In the genomic region with DNA sequence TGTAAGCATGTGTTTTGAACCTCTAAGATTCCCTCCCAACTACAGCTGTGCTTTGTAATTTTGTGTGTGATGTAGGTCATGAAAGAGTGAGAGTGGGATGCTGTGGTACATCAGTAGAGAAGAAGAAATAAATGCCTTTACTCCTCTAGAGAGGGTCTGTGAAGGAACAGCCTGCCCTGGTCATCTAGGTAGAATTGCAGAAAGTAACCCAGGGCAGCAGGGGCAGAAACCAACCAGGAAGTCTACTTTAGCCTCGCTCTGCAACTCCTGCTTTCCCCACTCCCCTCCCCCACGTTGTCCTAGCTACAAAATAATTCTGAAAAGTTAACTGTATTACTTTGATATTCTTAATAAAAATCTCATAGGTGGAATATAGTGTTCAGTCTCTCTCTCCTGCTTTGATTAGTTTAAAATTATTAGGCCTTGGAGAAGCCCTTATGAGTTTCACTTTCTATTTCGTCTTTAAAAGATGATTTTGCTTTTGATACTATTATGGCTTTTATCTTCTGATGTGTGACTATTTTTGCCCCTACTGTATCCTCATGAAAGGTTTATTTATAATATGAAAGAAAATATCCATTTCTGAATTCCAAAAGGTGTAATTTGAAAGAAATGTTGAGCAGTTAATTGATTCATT, we compare ENCODE assay signal across 8 cellular contexts. TPM values are rescaled to one million over a fixed set of nuclear protein-coding genes. Genes with fewer than 3 reads are reported as not detected.
DNase-seq lines count a peak whose midpoint lies in the region; ATAC-seq, FAIRE-seq and TF ChIP-seq lines count a peak whose summit lies in the region.

No MANE protein-coding gene starts in this region.

- TF ChIP-seq CTCF in A549 (IDR thresholded peaks at IDR 0.05): no peak
- TF ChIP-seq CTCF in Peyer's patch (IDR thresholded peaks at IDR 0.05): no peak
- no peak for TF ChIP-seq CTCF in gastroesophageal sphincter (IDR thresholded peaks at IDR 0.05)
- no peak for TF ChIP-seq CTCF in GM10266 (IDR thresholded peaks at IDR 0.05; ENCODE audit: control insufficient read depth, insufficient read depth, low read depth, missing control alignments)

- peaks cover 0 to 18% (median 0%) of the 10 kb centered on the region in 3 donors for H3K36me3 ChIP-seq in Peyer's patch
- H3K36me3 ChIP-seq in gastroesophageal sphincter: peaks cover 0 to 60% of the 10 kb centered on the region in 2 donors

- H3K9me3 ChIP-seq in A549 (no peaks in the 10 kb centered on the region), Peyer's patch (no peaks in the 10 kb centered on the region), gastroesophageal sphincter (no peaks in the 10 kb centered on the region)

- peak overlapping the region; percentile 6 to 64; a peak in 5 of 6 replicates for H3K27ac ChIP-seq in A549
- peak overlapping the region; percentile 42 to 66 (median 51) for H3K27ac ChIP-seq in Peyer's patch
- peak overlapping the region; percentile 11 to 67 (median 42) for H3K27ac ChIP-seq in gastroesophageal sphincter

- ATAC-seq in A549: peak in 1 of 2 experiments; percentile 64; a peak in 3 of 6 replicates
- ATAC-seq in GM21381 (IDR thresholded peaks at IDR 0.05; ENCODE audit: unreplicated experiment): peak; percentile 60
- ATAC-seq in gastroesophageal sphincter: no peak
- ATAC-seq in stimulated activated naive CD8-positive, alpha-beta T cell treated with anti-CD3 and anti-CD28 coated beads, Interleukin-15, Interleukin-2, amounts not matched to agents 100 U/mL and 50 U/mL, for 24 hours: no peak

- no peaks in the 10 kb centered on the region for H3K27me3 ChIP-seq in Peyer's patch
- no peaks in the 10 kb centered on the region for H3K27me3 ChIP-seq in gastroesophageal sphincter

- H3K4me3 ChIP-seq in A549: peak overlapping the region; percentile 12; the same call in 1 of the 3 replicates
- peak overlapping the region in 3 of 4 donors; percentile 11 to 48 (median 33) for H3K4me3 ChIP-seq in Peyer's patch
- peak overlapping the region; percentile 25 to 32 for H3K4me3 ChIP-seq in gastroesophageal sphincter

- 52% methylated on average over 3 of the region's 3 CpGs for WGBS in A549 (ENCODE audit: missing lambda C conversion rate)
- 23 to 31% methylated on average over 3 of the region's 3 CpGs for WGBS in gastroesophageal sphincter (ENCODE audit: low coverage in 1 of 2), 2 donors

- TF ChIP-seq RAD21 in A549 (conservative IDR thresholded peaks at IDR 0.05 in 1 of 2, IDR thresholded peaks at IDR 0.05 in 1 of 2): no peak

- H3K4me2 ChIP-seq in A549: peak overlapping the region; percentile 70

- DNase-seq in A549 (ENCODE audit: low read depth in 1 of 2, low spot score in 1 of 2): no peak
- peak in 1 of 3 donors; percentile 51 for DNase-seq in Peyer's patch
- DNase-seq in stimulated activated naive CD8-positive, alpha-beta T cell treated with anti-CD3 and anti-CD28 coated beads, Interleukin-15, Interleukin-2, amounts not matched to agents 100 U/mL and 50 U/mL, for 24 hours: peak; percentile 10
- no peak for DNase-seq in GM10266 (ENCODE audit: extremely low spot score)
- no peak for DNase-seq in ureter (ENCODE audit: low spot score)
- no peak for DNase-seq in stimulated activated CD4-positive, alpha-beta T cell treated with anti-CD3 and anti-CD28 coated beads, Interleukin-4, amount 100 ng/mL, for 4 hours

- peaks cover 33% of the 10 kb centered on the region for H3K4me1 ChIP-seq in A549
- H3K4me1 ChIP-seq in Peyer's patch: peaks cover 0 to 4% (median 0%) of the 10 kb centered on the region in 4 donors
- peaks cover 0 to 35% (median 12%) of the 10 kb centered on the region in 3 donors for H3K4me1 ChIP-seq in gastroesophageal sphincter

- POLR2A ChIA-PET in A549 (lab: Yijun Ruan, JAX): no interaction called here

- CTCF ChIA-PET in A549 (lab: Yijun Ruan, JAX): interaction anchor here (1.2 kb wide), 1 partner anchor 8 kb away, joined by 4 read pairs; no protein-coding TSS in a partner anchor

- FAIRE-seq in A549 (lab: Jason Lieb, UNC): no peak

- TF ChIP-seq POLR2A in A549 (IDR thresholded peaks at IDR 0.05; ENCODE audit: low read length) (no peak), Peyer's patch (IDR thresholded peaks at IDR 0.05) (no peak), gastroesophageal sphincter (IDR thresholded peaks at IDR 0.05) (no peak)

- TF ChIP-seq EP300 in A549 (IDR thresholded peaks at IDR 0.05) (no peak), gastroesophageal sphincter (IDR thresholded peaks at IDR 0.05) (no peak)

TF ChIP-seq in A549, 52 proteins besides CTCF, POLR2A, EP300 and RAD21:
- no peak for TF ChIP-seq EHF (CRISPR knock-in tag; IDR thresholded peaks at IDR 0.05)

RNA-seq across cellular contexts. Expression of gene TBK1, which starts 7.6 kb away (rescaled TPM):
- 34.6 and 52.5 TPM in 2 replicates for polyA plus RNA-seq in A549 (2011; rRNA removed)
- polyA plus RNA-seq in A549 (2012; cell fraction: cytosol; rRNA removed): 8.1 and 8.3 TPM in 2 replicates
- polyA plus RNA-seq in A549 (2012; cell fraction: nucleus; rRNA removed): 5.3 and 10.0 TPM in 2 replicates
- 28.0 to 29.3 TPM (median 28.7 TPM) in 3 replicates for polyA plus RNA-seq in A549 (2017; fragmentation: RNase III; extraction: RNeasy Plus Mini Kit Qiagen cat#74134 plus additional on column Dnase treatment)
- 11.8 and 12.2 TPM in 2 replicates for polyA minus RNA-seq in A549 (2011; rRNA and poly(A)+ RNA removed)
- 10 to 100 TPM; 24.9 to 38.0 (median 30.2) TPM for total RNA-seq in Peyer's patch
- 10 to 100 TPM; 22.6 to 38.4 (median 32.1) TPM for total RNA-seq in gastroesophageal sphincter
- 26.1 TPM for total RNA-seq in ureter

RNA-seq across cellular contexts. Expression of gene XPOT, which starts 55.3 kb away (rescaled TPM):
- polyA plus RNA-seq in A549 (2011; rRNA removed) (206 and 229 TPM in 2 replicates), A549 (2017; fragmentation: RNase III; extraction: RNeasy Plus Mini Kit Qiagen cat#74134 plus additional on column Dnase treatment) (63.0 to 65.9 TPM (median 65.5 TPM) in 3 replicates)
- polyA plus RNA-seq in A549 (2012; cell fraction: cytosol; rRNA removed): 27.3 and 32.9 TPM in 2 replicates
- 20.8 and 28.5 TPM in 2 replicates for polyA plus RNA-seq in A549 (2012; cell fraction: nucleus; rRNA removed)
- 83.5 and 89.5 TPM in 2 replicates for polyA minus RNA-seq in A549 (2011; rRNA and poly(A)+ RNA removed)
- total RNA-seq in Peyer's patch (10 to 100 TPM; 15.6 to 73.4 (median 24.8) TPM), gastroesophageal sphincter (10 to 100 TPM; 26.4 to 37.2 (median 32.5) TPM), ureter (105 TPM)
